ENCODE assay signal across 11 cellular contexts in the genomic region with DNA sequence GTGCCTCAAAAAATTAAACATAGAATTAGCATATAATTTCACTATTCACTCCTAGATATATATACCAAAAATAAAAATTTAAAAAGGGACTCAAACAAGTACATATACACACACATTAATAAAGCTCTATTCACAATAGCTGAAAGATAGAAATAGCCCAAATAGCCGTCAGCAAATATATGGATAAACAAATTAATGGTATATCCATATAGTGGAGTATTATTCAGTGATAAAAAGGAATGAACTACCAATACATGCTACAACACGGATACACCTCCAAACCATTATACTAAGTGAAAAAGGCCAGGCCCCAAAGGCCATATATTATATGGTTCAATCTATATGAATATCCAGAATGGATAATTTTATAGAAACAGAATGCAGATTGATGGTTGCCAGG.
"Had no signal": no experiment of that assay in that cellular context is flagged by ENCODE, and none has a peak within 500 bp of the region (broad histone marks: within the 10 kb centered on the region; RNA-seq: fewer than 3 reads in every experiment).

No MANE protein-coding gene starts in this region.

- H2AFZ ChIP-seq: GM23248, GM23338 had no signal

- DNase-seq: GM23248, GOT3, H7, H9, HCEC 1CT, HFFc6 had no signal

- H3K4me1 Mint-ChIP-seq: GM23338, H9 had no signal

- H3K4me1 ChIP-seq: HAP-1 had no signal

- H3K27ac ChIP-seq: GM23248 had no signal

- H3K4me3 Mint-ChIP-seq: GM23338, H9, HFFc6 had no signal

- H3K9me3 ChIP-seq: HAP-1 had no signal

- ATAC-seq: GM23338, HCT116 had no signal

- FAIRE-seq: H1, H54 had no signal

- H3K4me2 ChIP-seq: GM23338 had no signal

- H3K9me3 Mint-ChIP-seq: GM23338, H9, HFFc6 had no signal

- H3K9ac ChIP-seq: GM23248 had no signal

- H3K36me3 ChIP-seq: HAP-1 had no signal

- H3K4me3 ChIP-seq: GM23248, GM23338, HAP-1 had no signal

- H3K27ac Mint-ChIP-seq: GM23338, H9, HFFc6 had no signal
